8 cellular contexts compared by ENCODE assay signal in genomic region chr5:76542887-76543690, GRCh38.
DNase-seq lines count a peak whose midpoint lies in the region; ATAC-seq, FAIRE-seq and TF ChIP-seq lines count a peak whose summit lies in the region.

No MANE protein-coding gene starts in this region.

- FAIRE-seq in GM18507 (lab: Jason Lieb, UNC): peak; percentile 63

- no peak for TF ChIP-seq CTCF in esophagus muscularis mucosa (IDR thresholded peaks at IDR 0.05)

- 63% methylated on average over 13 of the region's 13 CpGs for WGBS in esophagus muscularis mucosa

- no peak for ATAC-seq in HG03460 (IDR thresholded peaks at IDR 0.05; ENCODE audit: unreplicated experiment)

- peaks cover 0 to 10% (median 2%) of the 10 kb centered on the region in 4 donors for H3K4me1 ChIP-seq in esophagus muscularis mucosa

- no peaks in the 10 kb centered on the region for H3K9me3 ChIP-seq in esophagus muscularis mucosa

- TF ChIP-seq EP300 in esophagus muscularis mucosa (IDR thresholded peaks at IDR 0.05): no peak

- DNase-seq in GM18507 (ENCODE audit: extremely low spot score, insufficient read length, low read depth) (no peak), esophagus muscularis mucosa (ENCODE audit: extremely low spot score) (no peak), superior temporal gyrus (ENCODE audit: extremely low spot score) (no peak), NCI-H2081 treated with DMSO at 0.1 percent for 48 hours (lab: John Stamatoyannopoulos, UW) (no peak), NCI-H2196 treated with DMSO at 0.1 percent for 48 hours (lab: John Stamatoyannopoulos, UW; ENCODE audit: unreplicated experiment) (no peak)
- DNase-seq in activated CD4-positive, alpha-beta T cell treated with anti-CD3 and anti-CD28 coated beads, Interleukin-2, amount 50 U/mL, for 4 hours: peak; percentile 26 to 44
- DNase-seq in stimulated activated CD4-positive, alpha-beta T cell treated with anti-CD3 and anti-CD28 coated beads, Interleukin-4, amount 100 ng/mL, for 48 hours (ENCODE audit: low read depth in 2 of 2): peak; percentile 47 to 60

- H3K4me3 ChIP-seq in esophagus muscularis mucosa: no peak overlapping the region

- peak overlapping the region in 3 of 4 donors; percentile 5 to 45 (median 12) for H3K27ac ChIP-seq in esophagus muscularis mucosa (replicated peaks in 1 of 4)

- no peaks in the 10 kb centered on the region for H3K36me3 ChIP-seq in esophagus muscularis mucosa

- H3K27me3 ChIP-seq in esophagus muscularis mucosa: no peaks in the 10 kb centered on the region

- intact Hi-C loops in esophagus muscularis mucosa (cut with DNase I): no loop called here

- no peak for TF ChIP-seq POLR2A in esophagus muscularis mucosa (IDR thresholded peaks at IDR 0.05; ENCODE audit: low read depth)

Comparison
In these comparisons a context has a peak if more than half of its experiments do, and no peak if none do; other contexts are left out.
1. DNase-seq: peak in activated CD4-positive, alpha-beta T cell treated with anti-CD3 and anti-CD28 coated beads, Interleukin-2, amount 50 U/mL, for 4 hours (2 of 2) and stimulated activated CD4-positive, alpha-beta T cell treated with anti-CD3 and anti-CD28 coated beads, Interleukin-4, amount 100 ng/mL, for 48 hours (2 of 2); none in GM18507 (single experiment), esophagus muscularis mucosa (single experiment), superior temporal gyrus (single experiment), NCI-H2081 treated with DMSO at 0.1 percent for 48 hours (single experiment) and NCI-H2196 treated with DMSO at 0.1 percent for 48 hours (single experiment).